ENCODE assay signal across 1 cellular context in genomic region chr1:147837129-147837776, GRCh38.
TF ChIP-seq lines count a peak whose summit lies in the region.

No MANE protein-coding gene starts in this region.

TF ChIP-seq in H1, 55 proteins besides CTCF, POLR2A, EP300 and RAD21 (continued from another document):
- TF ChIP-seq NANOG (IDR thresholded peaks at IDR 0.05; ENCODE audit: insufficient read depth, low read depth, low read length, poor library complexity, severe bottlenecking): peak; percentile 87
- TF ChIP-seq RNF2 (IDR thresholded peaks at IDR 0.05; ENCODE audit: borderline replicate concordance, low read depth, low read length, missing control alignments, poor library complexity, severe bottlenecking): no peak
- TF ChIP-seq CBX5 (IDR thresholded peaks at IDR 0.05; ENCODE audit: low read depth, low read length): no peak
- TF ChIP-seq SUZ12 (IDR thresholded peaks at IDR 0.05; ENCODE audit: low read length): no peak
- 0 out of 2 replicates have a peak, but pooled peaks have one; percentile 46 for TF ChIP-seq POU5F1 (IDR thresholded peaks at IDR 0.05; ENCODE audit: low read depth, low read length)
